11 cellular contexts compared by ENCODE assay signal in the genomic region with DNA sequence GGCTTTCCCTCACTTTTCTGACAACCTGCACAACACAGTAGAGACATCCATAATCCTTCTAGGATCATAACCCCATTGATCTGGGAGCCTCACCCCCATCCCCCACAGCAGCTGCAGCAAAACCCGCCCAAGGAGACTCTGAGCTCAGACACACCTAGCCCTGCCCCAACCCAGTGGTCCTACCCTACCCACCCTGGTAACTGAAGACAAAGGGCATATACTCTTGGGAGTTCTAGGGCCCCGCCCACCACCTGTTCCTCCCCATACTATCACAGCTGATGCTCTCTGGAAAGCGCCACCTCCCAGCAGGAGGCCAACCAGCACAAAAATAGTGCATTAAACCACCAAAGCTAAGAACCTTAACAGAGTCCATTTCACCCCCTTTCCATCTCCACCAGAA. TPM values are rescaled to one million over a fixed set of nuclear protein-coding genes. Genes with fewer than 3 reads are reported as not detected.
"Had no signal": no experiment of that assay in that cellular context is flagged by ENCODE, and none has a peak within 500 bp of the region (broad histone marks: within the 10 kb centered on the region; RNA-seq: fewer than 3 reads in every experiment).

No MANE protein-coding gene starts in this region.

RNA-seq across cellular contexts. Expression of gene TIMM8A, which starts 21.9 kb away (rescaled TPM):
- total RNA-seq: ascending aorta had no signal

RNA-seq across cellular contexts. Expression of gene TAF7L, which starts 35.5 kb away (rescaled TPM):
- total RNA-seq: activated CD4-positive, alpha-beta T cell treated with anti-CD3 and anti-CD28 coated beads for 36 hours; activated CD4-positive, alpha-beta T cell treated with anti-CD3 and anti-CD28 coated beads, Interleukin-2, amount 10 ng/mL, durations not matched to agents 7 days and 5 days; activated naive CD8-positive, alpha-beta T cell treated with anti-CD3 and anti-CD28 coated beads, Interleukin-2, amount 10 ng/mL, durations not matched to agents 7 days and 5 days; ascending aorta; cardiac muscle cell; K562; NCI-H460; T-cell; T-helper 17 cell had no signal

RNA-seq across cellular contexts. Expression of gene BTK, which starts 59.4 kb away (rescaled TPM):
- total RNA-seq: activated CD4-positive, alpha-beta T cell treated with anti-CD3 and anti-CD28 coated beads for 36 hours; activated CD4-positive, alpha-beta T cell treated with anti-CD3 and anti-CD28 coated beads, Interleukin-2, amount 10 ng/mL, durations not matched to agents 7 days and 5 days; chondrocyte; MCF 10A had no signal
